12 cellular contexts compared by ENCODE assay signal in the genomic region with DNA sequence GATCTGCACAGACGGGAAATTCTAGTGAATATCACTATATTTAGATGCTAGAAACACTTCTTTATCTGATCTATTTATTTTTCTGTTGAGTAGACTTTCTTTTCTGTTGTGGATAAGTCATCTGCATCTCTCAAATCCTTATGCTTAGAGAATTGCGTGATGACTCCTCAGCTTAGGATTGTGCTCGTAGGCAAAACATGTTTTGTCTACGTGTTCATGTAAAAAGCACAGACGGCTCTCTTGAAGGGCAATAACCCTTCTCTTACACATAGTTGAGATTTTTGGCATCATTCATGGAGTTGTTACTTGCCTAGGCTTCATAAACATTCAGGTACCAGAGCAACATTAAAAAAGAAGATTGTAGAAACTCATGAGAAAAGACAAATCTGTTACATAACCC. TPM values are rescaled to one million over a fixed set of nuclear protein-coding genes. Genes with fewer than 3 reads are reported as not detected.
DNase-seq lines count a peak whose midpoint lies in the region; ATAC-seq and TF ChIP-seq lines count a peak whose summit lies in the region.
"Had no signal": no experiment of that assay in that cellular context is flagged by ENCODE, and none has a peak within 500 bp of the region (broad histone marks: within the 10 kb centered on the region; RNA-seq: fewer than 3 reads in every experiment).

No MANE protein-coding gene starts in this region.

- no peak for TF ChIP-seq EP300 in esophagus muscularis mucosa (IDR thresholded peaks at IDR 0.05)

- H3K27me3 Mint-ChIP-seq in GM23338 (ENCODE audit: insufficient read depth, low read depth, poor library complexity) = no peaks in the 10 kb centered on the region
- H3K27me3 Mint-ChIP-seq in activated CD8-positive, alpha-beta T cell treated with anti-CD3 and anti-CD28 coated beads, Interleukin-2, amount 10 ng/mL, durations not matched to agents 7 days and 5 days (ENCODE audit: low read depth) = peaks cover 11% of the 10 kb centered on the region

- POLR2A ChIA-PET in activated CD8-positive, alpha-beta T cell treated with anti-CD3 and anti-CD28 coated beads, Interleukin-2, amount 10 ng/mL, durations not matched to agents 7 days and 5 days (lab: Charles Lee) = no interaction called here

- no peaks in the 10 kb centered on the region for H3K36me3 ChIP-seq in adipocyte (ENCODE audit: control insufficient read depth, insufficient read depth, low read length, severe bottlenecking)
- no peaks in the 10 kb centered on the region for H3K36me3 ChIP-seq in GM23338 (ENCODE audit: insufficient read depth)
- no peaks in the 10 kb centered on the region for H3K36me3 ChIP-seq in esophagus muscularis mucosa

- no peak overlapping the region for H3K27ac ChIP-seq in GM23338 (ENCODE audit: low read depth)
- H3K27ac ChIP-seq in esophagus muscularis mucosa (replicated peaks in 1 of 4) = no peak overlapping the region

- H3K4me3 ChIP-seq in adipocyte (ENCODE audit: low read length) (no peak overlapping the region), fibroblast of the aortic adventitia (ENCODE audit: low read depth, low read length) (no peak overlapping the region), GM23338 (no peak overlapping the region), esophagus muscularis mucosa (no peak overlapping the region)

- H3K27ac Mint-ChIP-seq in GM23338 = no peak overlapping the region
- no peak overlapping the region for H3K27ac Mint-ChIP-seq in activated CD8-positive, alpha-beta T cell treated with anti-CD3 and anti-CD28 coated beads, Interleukin-2, amount 10 ng/mL, durations not matched to agents 7 days and 5 days

- H3K4me3 Mint-ChIP-seq in GM23338 = no peak overlapping the region
- no peak overlapping the region for H3K4me3 Mint-ChIP-seq in activated CD8-positive, alpha-beta T cell treated with anti-CD3 and anti-CD28 coated beads, Interleukin-2, amount 10 ng/mL, durations not matched to agents 7 days and 5 days
- H3K4me3 Mint-ChIP-seq: activated T-cell treated with anti-CD3 and anti-CD28 coated beads, Interleukin-2, amount 50 U/mL, for 4 hours had no signal

- H3K79me2 ChIP-seq in GM23338 (replicated peaks; ENCODE audit: insufficient read depth) = peaks cover 62% of the 10 kb centered on the region

- peak; percentile 93 for DNase-seq in EL
- DNase-seq in adipocyte (ENCODE audit: low read depth) = peak; percentile 91
- DNase-seq in fibroblast of the aortic adventitia (ENCODE audit: low read depth) = peak; percentile 88
- peak; percentile 85 for DNase-seq in renal cortical epithelial cell (ENCODE audit: low read depth)
- no peak for DNase-seq in activated CD8-positive, alpha-beta memory T cell treated with anti-CD3 and anti-CD28 coated beads for 24 hours
- DNase-seq in GM23338 (ENCODE audit: low spot score) = no peak
- no peak for DNase-seq in esophagus muscularis mucosa (ENCODE audit: extremely low spot score)
- no peak for DNase-seq in activated CD8-positive, alpha-beta T cell treated with anti-CD3 and anti-CD28 coated beads, Interleukin-2, amount 10 ng/mL, durations not matched to agents 7 days and 5 days
- DNase-seq: activated T-cell treated with anti-CD3 and anti-CD28 coated beads, Interleukin-2, amount 50 U/mL, for 4 hours; cerebellar nuclear complex; NCI-H187 treated with DMSO at 0.1 percent for 48 hours; OCI-M1 had no signal

- H2AFZ ChIP-seq in GM23338 = no peak overlapping the region

- H4K20me1 ChIP-seq in GM23338 (replicated peaks; ENCODE audit: insufficient read depth) = no peaks in the 10 kb centered on the region; the same call in 1 of the 2 replicates

- intact Hi-C loops in esophagus muscularis mucosa (cut with DNase I) = no loop called here

- TF ChIP-seq CTCF in fibroblast of the aortic adventitia (IDR thresholded peaks at IDR 0.05; ENCODE audit: insufficient read depth, low read length) (no peak), GM23338 (conservative IDR thresholded peaks at IDR 0.05; ENCODE audit: low read depth in 2 of 2) (no peak), esophagus muscularis mucosa (IDR thresholded peaks at IDR 0.05) (no peak)

- H3K4me2 ChIP-seq in GM23338 = no peak overlapping the region

- H3K4me1 ChIP-seq in adipocyte (ENCODE audit: control insufficient read depth, insufficient read depth, low read length) (peaks cover 19% of the 10 kb centered on the region), GM23338 (ENCODE audit: insufficient read depth) (no peaks in the 10 kb centered on the region), esophagus muscularis mucosa (peaks cover 43 to 78% (median 49%) of the 10 kb centered on the region in 4 donors)

- 55% methylated on average over 5 of the region's 5 CpGs for WGBS in esophagus muscularis mucosa

- no peak overlapping the region for H3K9ac ChIP-seq in adipocyte (ENCODE audit: low read length)

- H3K9me2 ChIP-seq in GM23338 (ENCODE audit: insufficient read depth) = no peaks in the 10 kb centered on the region

- H3K4me1 Mint-ChIP-seq in GM23338 = peaks cover 21% of the 10 kb centered on the region
- peaks cover 1% of the 10 kb centered on the region for H3K4me1 Mint-ChIP-seq in activated CD8-positive, alpha-beta T cell treated with anti-CD3 and anti-CD28 coated beads, Interleukin-2, amount 10 ng/mL, durations not matched to agents 7 days and 5 days (ENCODE audit: low read depth)

- no peaks in the 10 kb centered on the region for H3K9me3 ChIP-seq in adipocyte (ENCODE audit: control insufficient read depth, low read length)
- H3K9me3 ChIP-seq in esophagus muscularis mucosa = no peaks in the 10 kb centered on the region

- H3K27me3 ChIP-seq in adipocyte (replicated peaks; ENCODE audit: control insufficient read depth, insufficient read depth, low read length) (no peaks in the 10 kb centered on the region), GM23338 (ENCODE audit: insufficient read depth) (no peaks in the 10 kb centered on the region), esophagus muscularis mucosa (no peaks in the 10 kb centered on the region)

- CTCF ChIA-PET in activated CD8-positive, alpha-beta T cell treated with anti-CD3 and anti-CD28 coated beads, Interleukin-2, amount 10 ng/mL, durations not matched to agents 7 days and 5 days (lab: Charles Lee) = no interaction called here

- H3K36me3 Mint-ChIP-seq in GM23338 (ENCODE audit: low read depth) = 0 out of 3 replicates have a peak, but pooled peaks cover 5% of the 10 kb centered on the region
- peaks cover 8% of the 10 kb centered on the region for H3K36me3 Mint-ChIP-seq in activated CD8-positive, alpha-beta T cell treated with anti-CD3 and anti-CD28 coated beads, Interleukin-2, amount 10 ng/mL, durations not matched to agents 7 days and 5 days (ENCODE audit: low read depth)

- H3F3A ChIP-seq in GM23338 (replicated peaks; ENCODE audit: low read depth) = no peaks in the 10 kb centered on the region

- TF ChIP-seq POLR2A in esophagus muscularis mucosa (IDR thresholded peaks at IDR 0.05; ENCODE audit: low read depth) = no peak

- ATAC-seq in GM23338 = no peak
- ATAC-seq in activated CD8-positive, alpha-beta T cell treated with anti-CD3 and anti-CD28 coated beads, Interleukin-2, amount 10 ng/mL, durations not matched to agents 7 days and 5 days = no peak
- ATAC-seq: activated T-cell treated with anti-CD3 and anti-CD28 coated beads, Interleukin-2, amount 50 U/mL, for 4 hours had no signal

- H3K9me3 Mint-ChIP-seq in GM23338 = no peaks in the 10 kb centered on the region
- no peaks in the 10 kb centered on the region for H3K9me3 Mint-ChIP-seq in activated CD8-positive, alpha-beta T cell treated with anti-CD3 and anti-CD28 coated beads, Interleukin-2, amount 10 ng/mL, durations not matched to agents 7 days and 5 days (ENCODE audit: insufficient read depth)

TF ChIP-seq in GM23338, 12 proteins besides CTCF, POLR2A, EP300 and RAD21 (continues in another document):
- TF ChIP-seq, protein P1, sequence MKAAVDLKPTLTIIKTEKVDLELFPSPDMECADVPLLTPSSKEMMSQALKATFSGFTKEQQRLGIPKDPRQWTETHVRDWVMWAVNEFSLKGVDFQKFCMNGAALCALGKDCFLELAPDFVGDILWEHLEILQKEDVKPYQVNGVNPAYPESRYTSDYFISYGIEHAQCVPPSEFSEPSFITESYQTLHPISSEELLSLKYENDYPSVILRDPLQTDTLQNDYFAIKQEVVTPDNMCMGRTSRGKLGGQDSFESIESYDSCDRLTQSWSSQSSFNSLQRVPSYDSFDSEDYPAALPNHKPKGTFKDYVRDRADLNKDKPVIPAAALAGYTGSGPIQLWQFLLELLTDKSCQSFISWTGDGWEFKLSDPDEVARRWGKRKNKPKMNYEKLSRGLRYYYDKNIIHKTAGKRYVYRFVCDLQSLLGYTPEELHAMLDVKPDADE (IDR thresholded peaks at IDR 0.05) = no peak
- TF ChIP-seq EZH2phosphoT487 (IDR thresholded peaks at IDR 0.05; ENCODE audit: unreplicated experiment) (no peak), EZH2 (IDR thresholded peaks at IDR 0.05; ENCODE audit: low read depth, unreplicated experiment) (no peak), ZNF114 (CRISPR knock-in tag; IDR thresholded peaks at IDR 0.05) (no peak), ZNF331 (CRISPR knock-in tag; IDR thresholded peaks at IDR 0.05; ENCODE audit: low read depth) (no peak), CREB1 (CRISPR knock-in tag; IDR thresholded peaks at IDR 0.05; ENCODE audit: low read depth) (no peak)

RNA-seq across cellular contexts. Expression of gene PPFIBP1, which starts 18.6 kb away (rescaled TPM):
- 131 and 211 TPM in 2 replicates for total RNA-seq in fibroblast of the aortic adventitia (ENCODE audit: low replicate concordance)
- total RNA-seq in renal cortical epithelial cell = 110 and 281 TPM in 2 replicates
- total RNA-seq in GM23338 (2014; rRNA removed; shearing (Covaris generic)) = 27.0 and 33.2 TPM in 2 replicates
- 38.9 and 41.9 TPM in 2 replicates for polyA plus RNA-seq in GM23338 (2016; fragmentation: Nextera tagmentation; extraction: Ambion mirVana)
- 10 to 100 TPM; 53.2 to 79.0 (median 66.5) TPM for total RNA-seq in esophagus muscularis mucosa
- 10 to 100 TPM; 17.5 TPM for total RNA-seq in activated CD8-positive, alpha-beta T cell treated with anti-CD3 and anti-CD28 coated beads, Interleukin-2, amount 10 ng/mL, durations not matched to agents 7 days and 5 days

Comparison
In these comparisons a context has a peak if more than half of its experiments do, and no peak if none do; other contexts are left out.
1. DNase-seq: peak in EL (single experiment), adipocyte (single experiment), fibroblast of the aortic adventitia (single experiment) and renal cortical epithelial cell (single experiment); none in activated CD8-positive, alpha-beta memory T cell treated with anti-CD3 and anti-CD28 coated beads for 24 hours (single experiment), GM23338 (single experiment), esophagus muscularis mucosa (single experiment) and activated CD8-positive, alpha-beta T cell treated with anti-CD3 and anti-CD28 coated beads, Interleukin-2, amount 10 ng/mL, durations not matched to agents 7 days and 5 days (single experiment).